In genomic region chr18:25327631-25328030, GRCh38 we compare ENCODE assay signal across 15 cellular contexts. TPM values are rescaled to one million over a fixed set of nuclear protein-coding genes. Genes with fewer than 3 reads are reported as not detected.
DNase-seq lines count a peak whose midpoint lies in the region; TF ChIP-seq lines count a peak whose summit lies in the region.
"Had no signal": no experiment of that assay in that cellular context is flagged by ENCODE, and none has a peak within 500 bp of the region (broad histone marks: within the 10 kb centered on the region; RNA-seq: fewer than 3 reads in every experiment).

No MANE protein-coding gene starts in this region.

- TF ChIP-seq CTCF in HEK293 (tag by site-specific recombination; IDR thresholded peaks at IDR 0.05) (no peak), brain (conservative IDR thresholded peaks at IDR 0.05) (no peak), right atrium auricular region (IDR thresholded peaks at IDR 0.05) (no peak), smooth muscle cell (IDR thresholded peaks at IDR 0.05; ENCODE audit: borderline replicate concordance, insufficient read depth, poor library complexity, severe bottlenecking) (no peak)

- H3K9ac ChIP-seq in smooth muscle cell (ENCODE audit: low read depth) = no peak overlapping the region
- H3K9ac ChIP-seq: BLaER1 had no signal

- H2AFZ ChIP-seq in smooth muscle cell (ENCODE audit: low read depth) = no peak overlapping the region

- H3K9me3 Mint-ChIP-seq in brain = no peaks in the 10 kb centered on the region

- peaks cover 80% of the 10 kb centered on the region for H3K4me1 Mint-ChIP-seq in brain
- H3K4me1 Mint-ChIP-seq: CD8-positive, alpha-beta memory T cell had no signal

- POLR2A ChIA-PET in HEK293 (lab: Yijun Ruan, JAX) = no interaction called here

- no peak overlapping the region for H3K27ac ChIP-seq in HEK293 (ENCODE audit: extremely low read depth, low read depth, low read length)
- H3K27ac ChIP-seq in right atrium auricular region = peak overlapping the region; percentile 19 to 49
- H3K27ac ChIP-seq in smooth muscle cell (ENCODE audit: low read depth) = peak overlapping the region; percentile 53
- H3K27ac ChIP-seq: BLaER1 had no signal

- no peak overlapping the region for H3K4me3 ChIP-seq in HEK293 (ENCODE audit: low read depth, low read length)
- H3K4me3 ChIP-seq in right atrium auricular region = peak overlapping the region in 1 of 2 donors; percentile 5
- H3K4me3 ChIP-seq in smooth muscle cell = no peak overlapping the region
- H3K4me3 ChIP-seq: BLaER1 had no signal

- H3K9me3 ChIP-seq in HEK293 (ENCODE audit: control insufficient read depth, insufficient read depth, low read depth, low read length) (no peaks in the 10 kb centered on the region), right atrium auricular region (no peaks in the 10 kb centered on the region), smooth muscle cell (replicated peaks; ENCODE audit: low read depth) (no peaks in the 10 kb centered on the region)
- H3K9me3 ChIP-seq: BLaER1 had no signal

- WGBS in smooth muscle cell (ENCODE audit: low lambda C conversion rate) = 80% methylated on average over 10 of the region's 10 CpGs

- peaks cover 14% of the 10 kb centered on the region for H3K4me1 ChIP-seq in HEK293 (ENCODE audit: control insufficient read depth, insufficient read depth, low read length)
- H3K4me1 ChIP-seq in right atrium auricular region = peaks cover 0 to 58% of the 10 kb centered on the region in 2 donors
- H3K4me1 ChIP-seq in smooth muscle cell (ENCODE audit: low read depth) = peaks cover 24% of the 10 kb centered on the region
- H3K4me1 ChIP-seq: BLaER1 had no signal

- CTCF ChIA-PET in HEK293 (lab: Yijun Ruan, JAX) = interaction anchor here (0.5 to 1.5 kb wide), 2 partner anchors 10 to 664 kb away, joined by 3 read pairs; no protein-coding TSS in a partner anchor

- peaks cover 11% of the 10 kb centered on the region for H3K27me3 Mint-ChIP-seq in brain

- peaks cover 72% of the 10 kb centered on the region for H3K79me2 ChIP-seq in smooth muscle cell (ENCODE audit: low read depth)

- peak overlapping the region; percentile 43 for H3K4me2 ChIP-seq in smooth muscle cell
- H3K4me2 ChIP-seq: BLaER1 had no signal

- no peaks in the 10 kb centered on the region for H3F3A ChIP-seq in smooth muscle cell (ENCODE audit: low read depth)

- H3K27ac Mint-ChIP-seq in brain = peak overlapping the region in 2 of 5 experiments; percentile 67 to 87
- H3K27ac Mint-ChIP-seq: CD8-positive, alpha-beta memory T cell had no signal

- H3K36me3 ChIP-seq in HEK293 (ENCODE audit: control insufficient read depth in 2 of 2, insufficient read depth in 1 of 2, low read length in 2 of 2) = no peaks in the 10 kb centered on the region
- no peaks in the 10 kb centered on the region for H3K36me3 ChIP-seq in right atrium auricular region
- no peaks in the 10 kb centered on the region for H3K36me3 ChIP-seq in smooth muscle cell (ENCODE audit: low read depth)
- H3K36me3 ChIP-seq: BLaER1 had no signal

- H3K27me3 ChIP-seq in right atrium auricular region (no peaks in the 10 kb centered on the region), smooth muscle cell (ENCODE audit: low read depth) (no peaks in the 10 kb centered on the region)
- H3K27me3 ChIP-seq: BLaER1 had no signal

- peaks cover 19% of the 10 kb centered on the region for H3K36me3 Mint-ChIP-seq in brain
- H3K36me3 Mint-ChIP-seq: CD8-positive, alpha-beta memory T cell had no signal

- DNase-seq in right atrium auricular region (ENCODE audit: low spot score) (no peak), smooth muscle cell (lab: John Stamatoyannopoulos, UW; ENCODE audit: unreplicated experiment) (no peak), NCI-H187 treated with DMSO at 0.1 percent for 48 hours (lab: John Stamatoyannopoulos, UW) (no peak)
- no peak for DNase-seq in stimulated activated naive CD4-positive, alpha-beta T cell treated with Interleukin-2 at 50 U/mL for 16 hours (lab: John Stamatoyannopoulos, UW)
- DNase-seq in activated CD4-positive, alpha-beta T cell treated with anti-CD3 and anti-CD28 coated beads, Interleukin-2, amount 50 U/mL, for 1 hour = no peak
- DNase-seq: CD8-positive, alpha-beta memory T cell; DND-41; NCI-H1417; NCI-H2029; NCI-H2171 treated with DMSO at 0.1 percent for 48 hours; NCI-H748 treated with DMSO at 0.1 percent for 48 hours had no signal

- peak overlapping the region in 3 of 5 experiments; percentile 18 to 36 (median 34) for H3K4me3 Mint-ChIP-seq in brain
- H3K4me3 Mint-ChIP-seq: CD8-positive, alpha-beta memory T cell had no signal

- H4K20me1 ChIP-seq in smooth muscle cell (ENCODE audit: low read depth) = peaks cover 70% of the 10 kb centered on the region
- H4K20me1 ChIP-seq: BLaER1 had no signal

TF ChIP-seq in HEK293, 187 proteins besides CTCF, POLR2A, EP300 and RAD21:
- TF ChIP-seq SP2 (tag by site-specific recombination; IDR thresholded peaks at IDR 0.05) = no peak
- TF ChIP-seq ZNF335 (tag by site-specific recombination; conservative IDR thresholded peaks at IDR 0.05) = peak; percentile 94
- TF ChIP-seq ZBTB26 (tag by site-specific recombination; optimal IDR thresholded peaks at IDR 0.05) = no peak
- peak; percentile 89 for TF ChIP-seq ZBTB17 (tag by site-specific recombination; IDR thresholded peaks at IDR 0.05)
- TF ChIP-seq REPIN1 (tag by site-specific recombination; IDR thresholded peaks at IDR 0.05; ENCODE audit: low read depth) = no peak

RNA-seq across cellular contexts. Expression of gene ZNF521, which starts 24.3 kb away (rescaled TPM):
- polyA plus RNA-seq in brain (ENCODE audit: insufficient read depth, low read depth, low replicate concordance) = 2.1 TPM
- 10 to 100 TPM; 36.1 to 37.5 TPM for total RNA-seq in right atrium auricular region
- 36.4 and 43.8 TPM in 2 replicates for total RNA-seq in smooth muscle cell
- polyA plus RNA-seq in smooth muscle cell = 19.9 and 21.8 TPM in 2 replicates
- total RNA-seq: CD8-positive, alpha-beta memory T cell; NCI-H460 had no signal
- polyA plus RNA-seq: CD8-positive, alpha-beta memory T cell had no signal
